8 cellular contexts compared by ENCODE assay signal in genomic region chr10:17872191-17873091, GRCh38.
A peak's percentile ranks its signal among the peaks of the same experiment; 100 is the strongest.
DNase-seq lines count a peak whose midpoint lies in the region; ATAC-seq and TF ChIP-seq lines count a peak whose summit lies in the region.

No MANE protein-coding gene starts in this region.

- no peaks in the 10 kb centered on the region for H3K9me3 ChIP-seq in thyroid gland

- H3K27ac ChIP-seq in thyroid gland, result no peak overlapping the region

- no peaks in the 10 kb centered on the region for H3K4me1 ChIP-seq in thyroid gland

- H3K27me3 ChIP-seq in thyroid gland, result no peaks in the 10 kb centered on the region

- no peak overlapping the region for H3K4me3 ChIP-seq in thyroid gland (replicated peaks in 1 of 3)

- TF ChIP-seq POLR2A in thyroid gland (IDR thresholded peaks at IDR 0.05), result no peak

- intact Hi-C loops in thyroid gland (cut with DNase I) (no loop called here), posterior vena cava (cut with DNase I) (no loop called here)

- WGBS in thyroid gland, 2 donors, result 67 to 72% methylated on average over 8 of the region's 8 CpGs

- no peaks in the 10 kb centered on the region for H3K36me3 ChIP-seq in thyroid gland

- TF ChIP-seq CTCF in AG09319 (IDR thresholded peaks at IDR 0.05; ENCODE audit: low read depth, low read length) (peak; percentile 15), thyroid gland (IDR thresholded peaks at IDR 0.05) (no peak)

- ATAC-seq in GM18511 (IDR thresholded peaks at IDR 0.05; ENCODE audit: unreplicated experiment) (peak; percentile 46), GM19023 (IDR thresholded peaks at IDR 0.05; ENCODE audit: unreplicated experiment) (no peak)

- DNase-seq in AG09319 (ENCODE audit: extremely low read depth, low read depth) (no peak), SHP77 treated with DMSO at 0.1 percent for 48 hours (lab: John Stamatoyannopoulos, UW) (peak; percentile 3), glomerular endothelial cell (ENCODE audit: extremely low read depth, low read depth, low spot score) (peak; percentile 22), NCI-H2081 treated with DMSO at 0.1 percent for 48 hours (lab: John Stamatoyannopoulos, UW) (no peak), thyroid gland (no peak), posterior vena cava (ENCODE audit: low spot score) (no peak)

Comparison
In these comparisons a context has a peak if more than half of its experiments do, and no peak if none do; other contexts are left out.
1. DNase-seq: peak in SHP77 treated with DMSO at 0.1 percent for 48 hours (single experiment) and glomerular endothelial cell (single experiment); none in AG09319 (single experiment), NCI-H2081 treated with DMSO at 0.1 percent for 48 hours (single experiment), thyroid gland (0 of 2) and posterior vena cava (single experiment).